9 cellular contexts compared by ENCODE assay signal in genomic region chr17:40106760-40107265, GRCh38. TPM values are rescaled to one million over a fixed set of nuclear protein-coding genes. Genes with fewer than 3 reads are reported as not detected.
DNase-seq lines count a peak whose midpoint lies in the region; ATAC-seq and TF ChIP-seq lines count a peak whose summit lies in the region.
"Had no signal": no experiment of that assay in that cellular context is flagged by ENCODE, and none has a peak within 500 bp of the region (broad histone marks: within the 10 kb centered on the region; RNA-seq: fewer than 3 reads in every experiment).

No MANE protein-coding gene starts in this region.

- H3K4me3 ChIP-seq in gastrocnemius medialis, result peak overlapping the region in 1 of 4 donors; percentile 9

- peak overlapping the region; percentile 27; the same call in 1 of the 2 replicates for H3K9ac ChIP-seq in ES-I3 (ENCODE audit: low read depth, low read length)

- H3K27ac Mint-ChIP-seq in activated CD8-positive, alpha-beta T cell treated with anti-CD3 and anti-CD28 coated beads, Interleukin-2, amount 10 ng/mL, durations not matched to agents 7 days and 5 days, result peak overlapping the region; percentile 87

- H3K27me3 Mint-ChIP-seq in activated CD8-positive, alpha-beta T cell treated with anti-CD3 and anti-CD28 coated beads, Interleukin-2, amount 10 ng/mL, durations not matched to agents 7 days and 5 days (ENCODE audit: low read depth), result no peaks in the 10 kb centered on the region

- H3K4me1 ChIP-seq in ES-I3 (ENCODE audit: insufficient read depth, low read length), result peaks cover 55% of the 10 kb centered on the region
- H3K4me1 ChIP-seq in gastrocnemius medialis, result peaks cover 96 to 97% of the 10 kb centered on the region in 2 donors

- H3K4me3 Mint-ChIP-seq in activated CD8-positive, alpha-beta T cell treated with anti-CD3 and anti-CD28 coated beads, Interleukin-2, amount 10 ng/mL, durations not matched to agents 7 days and 5 days, result no peak overlapping the region

- TF ChIP-seq CTCF in gastrocnemius medialis (IDR thresholded peaks at IDR 0.05 in 4 of 5, conservative IDR thresholded peaks at IDR 0.05 in 1 of 5) (no peak), GM10266 (IDR thresholded peaks at IDR 0.05; ENCODE audit: control insufficient read depth, insufficient read depth, low read depth, missing control alignments) (no peak)

- H3K36me3 ChIP-seq in ES-I3 (ENCODE audit: insufficient read depth, low read length), result no peaks in the 10 kb centered on the region
- H3K36me3 ChIP-seq in gastrocnemius medialis, result no peaks in the 10 kb centered on the region

- no peaks in the 10 kb centered on the region for H3K27me3 ChIP-seq in gastrocnemius medialis

- POLR2A ChIA-PET in activated CD8-positive, alpha-beta T cell treated with anti-CD3 and anti-CD28 coated beads, Interleukin-2, amount 10 ng/mL, durations not matched to agents 7 days and 5 days (lab: Charles Lee), result interaction anchor here (1.4 kb wide), 1 partner anchor 16 kb away, joined by 7 read pairs; no protein-coding TSS in a partner anchor

- in situ Hi-C loops in gastrocnemius medialis (cut with MboI; ENCODE audit: low sequenced_read_pairs in 4 of 4), result loop anchor here in 2 of 4 donors (5.0 kb wide), 2 partner anchors 35 to 40 kb away; no protein-coding TSS in a partner anchor

- ATAC-seq in activated CD8-positive, alpha-beta T cell treated with anti-CD3 and anti-CD28 coated beads, Interleukin-2, amount 10 ng/mL, durations not matched to agents 7 days and 5 days, result no peak
- ATAC-seq in gastrocnemius medialis (no peak), GM18520 (IDR thresholded peaks at IDR 0.05; ENCODE audit: unreplicated experiment) (no peak), GM18868 (IDR thresholded peaks at IDR 0.05; ENCODE audit: unreplicated experiment) (no peak)

- peaks cover 96% of the 10 kb centered on the region for H3K4me1 Mint-ChIP-seq in activated CD8-positive, alpha-beta T cell treated with anti-CD3 and anti-CD28 coated beads, Interleukin-2, amount 10 ng/mL, durations not matched to agents 7 days and 5 days (ENCODE audit: low read depth)

- no peak for DNase-seq in activated CD8-positive, alpha-beta T cell treated with anti-CD3 and anti-CD28 coated beads, Interleukin-2, amount 10 ng/mL, durations not matched to agents 7 days and 5 days
- DNase-seq in left kidney (ENCODE audit: low read depth, low spot score) (peak; percentile 73), gastrocnemius medialis (no peak), GM10266 (ENCODE audit: extremely low spot score) (no peak), germinal center (ENCODE audit: low spot score) (no peak)
- DNase-seq: activated CD4-positive, alpha-beta T cell treated with anti-CD3 and anti-CD28 coated beads for 1 hour had no signal

- no peaks in the 10 kb centered on the region for H3K9me3 Mint-ChIP-seq in activated CD8-positive, alpha-beta T cell treated with anti-CD3 and anti-CD28 coated beads, Interleukin-2, amount 10 ng/mL, durations not matched to agents 7 days and 5 days (ENCODE audit: insufficient read depth)

- TF ChIP-seq POLR2A in gastrocnemius medialis (IDR thresholded peaks at IDR 0.05), result no peak

- H3K27ac ChIP-seq in gastrocnemius medialis, result peak overlapping the region; percentile 93 to 100 (median 96)

- CTCF ChIA-PET in activated CD8-positive, alpha-beta T cell treated with anti-CD3 and anti-CD28 coated beads, Interleukin-2, amount 10 ng/mL, durations not matched to agents 7 days and 5 days (lab: Charles Lee), result interaction anchor here (0.7 to 2.9 kb wide), 5 partner anchors 31 to 80 kb away, joined by 3 to 15 read pairs (median 3); partner anchors contain the start of gene CASC3

- intact Hi-C loops in gastrocnemius medialis (cut with DNase I; ENCODE audit: low total_unique reads), result no loop called here

- H3K9me3 ChIP-seq in ES-I3 (ENCODE audit: control insufficient read depth, insufficient read depth, low read length) (no peaks in the 10 kb centered on the region), gastrocnemius medialis (no peaks in the 10 kb centered on the region)

- H3K36me3 Mint-ChIP-seq in activated CD8-positive, alpha-beta T cell treated with anti-CD3 and anti-CD28 coated beads, Interleukin-2, amount 10 ng/mL, durations not matched to agents 7 days and 5 days (ENCODE audit: low read depth), result no peaks in the 10 kb centered on the region

RNA-seq across cellular contexts. Expression of gene NR1D1, which starts 6.4 kb away (rescaled TPM):
- 1 to 10 TPM; 4.1 to 4.9 TPM for total RNA-seq in activated CD8-positive, alpha-beta T cell treated with anti-CD3 and anti-CD28 coated beads, Interleukin-2, amount 10 ng/mL, durations not matched to agents 7 days and 5 days
- 10 to 100 TPM; 16.0 to 34.2 (median 18.3) TPM for total RNA-seq in gastrocnemius medialis

RNA-seq across cellular contexts. Expression of gene MSL1, which starts 15.0 kb away (rescaled TPM):
- total RNA-seq in activated CD8-positive, alpha-beta T cell treated with anti-CD3 and anti-CD28 coated beads, Interleukin-2, amount 10 ng/mL, durations not matched to agents 7 days and 5 days, result 10 to 100 TPM; 80.5 to 83.2 TPM
- total RNA-seq in gastrocnemius medialis, result 10 to 100 TPM; 75.7 to 96.3 (median 85.9) TPM

RNA-seq across cellular contexts. Expression of gene CASC3, which starts 33.5 kb away (rescaled TPM):
- total RNA-seq in activated CD8-positive, alpha-beta T cell treated with anti-CD3 and anti-CD28 coated beads, Interleukin-2, amount 10 ng/mL, durations not matched to agents 7 days and 5 days, result 10 to 100 TPM; 66.2 to 67.7 TPM
- total RNA-seq in gastrocnemius medialis, result 10 to 100 TPM; 35.8 to 41.3 (median 39.8) TPM

RNA-seq across cellular contexts. Expression of gene THRA, which starts 44.0 kb away (rescaled TPM):
- total RNA-seq in activated CD8-positive, alpha-beta T cell treated with anti-CD3 and anti-CD28 coated beads, Interleukin-2, amount 10 ng/mL, durations not matched to agents 7 days and 5 days, result 1 to 10 TPM; 8.7 to 9.7 TPM
- 10 to 100 TPM; 42.2 to 71.6 (median 48.2) TPM for total RNA-seq in gastrocnemius medialis

RNA-seq across cellular contexts. Expression of gene MED24, which starts 52.6 kb away (rescaled TPM):
- 10 to 100 TPM; 93.4 to 96.7 TPM for total RNA-seq in activated CD8-positive, alpha-beta T cell treated with anti-CD3 and anti-CD28 coated beads, Interleukin-2, amount 10 ng/mL, durations not matched to agents 7 days and 5 days
- total RNA-seq in gastrocnemius medialis, result 100 to 1,000 TPM in 2 of 4 donors, 10 to 100 TPM in 2; 54.2 to 124 (median 93.9) TPM
